In the genomic region with DNA sequence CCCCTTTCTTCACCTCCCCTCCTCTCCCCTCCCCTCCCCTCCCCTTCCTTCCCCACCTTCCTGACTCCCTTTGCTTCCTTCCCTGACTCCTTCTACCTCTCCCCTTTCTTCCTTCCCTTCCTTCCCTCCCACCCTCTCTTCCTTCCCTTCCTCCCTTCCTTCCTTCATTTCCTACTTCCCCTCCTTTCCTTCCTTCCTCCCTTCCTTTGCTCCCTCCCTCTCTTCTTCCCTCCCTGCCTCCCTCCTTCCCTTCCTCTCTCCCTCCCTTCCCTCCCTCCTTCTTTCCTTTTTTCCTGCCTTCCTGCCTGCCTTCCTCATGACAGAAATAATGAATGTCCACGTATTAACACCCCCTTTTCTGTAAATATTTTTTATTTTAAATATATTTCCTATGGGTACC, we compare ENCODE assay signal across 19 cellular contexts.
DNase-seq lines count a peak whose midpoint lies in the region; ATAC-seq and TF ChIP-seq lines count a peak whose summit lies in the region.
"Had no signal": no experiment of that assay in that cellular context is flagged by ENCODE, and none has a peak within 500 bp of the region (broad histone marks: within the 10 kb centered on the region; RNA-seq: fewer than 3 reads in every experiment).

No MANE protein-coding gene starts in this region.

- no peak overlapping the region for H2BK12ac ChIP-seq in H9 (ENCODE audit: insufficient read length, low read depth, low read length)
- H2BK12ac ChIP-seq in trophoblast cell (ENCODE audit: low read length), result peak overlapping the region; percentile 36

- intact Hi-C loops in IMR-90 (cut with micrococcal nuclease), result no loop called here

- CTCF ChIA-PET in IMR-90 (lab: Yijun Ruan, JAX), result no interaction called here

- H3T11ph ChIP-seq in H9 (ENCODE audit: low read length), result no peak overlapping the region

- POLR2A ChIA-PET in IMR-90 (lab: Charles Lee; ENCODE audit: unreplicated experiment), result no interaction called here

- H4K12ac ChIP-seq in trophoblast cell (ENCODE audit: low read depth, low read length), result no peak overlapping the region

- no peak overlapping the region for H2AFZ ChIP-seq in H9 (ENCODE audit: low read length)
- H2AFZ ChIP-seq in IMR-90 (replicated peaks; ENCODE audit: low read length, poor library complexity), result no peak overlapping the region
- no peak overlapping the region for H2AFZ ChIP-seq in trophoblast cell (ENCODE audit: insufficient read depth, low read length, poor library complexity)

- no peaks in the 10 kb centered on the region for H3K36me3 Mint-ChIP-seq in H9 (ENCODE audit: insufficient read depth in 1 of 3, low read depth in 3 of 3)

- in situ Hi-C loops in IMR-90 (cut with MboI; ENCODE audit: low sequenced_read_pairs), result no loop called here

- H3K9me3 ChIP-seq in H9 (ENCODE audit: control insufficient read depth, low read depth, low read length) (no peaks in the 10 kb centered on the region), IMR-90 (ENCODE audit: control insufficient read depth, insufficient read depth, low read length) (no peaks in the 10 kb centered on the region), trophoblast cell (ENCODE audit: insufficient read depth, low read depth, low read length) (no peaks in the 10 kb centered on the region)
- H3K9me3 ChIP-seq: A549; BLaER1 treated with 17β-estradiol and CSF1 and Interleukin-3, amounts not matched to agents 10 nM and 100 nM; Caco-2 had no signal

- H3K79me2 ChIP-seq in H9 (ENCODE audit: insufficient read depth, low read length), result no peaks in the 10 kb centered on the region
- no peaks in the 10 kb centered on the region for H3K79me2 ChIP-seq in trophoblast cell (ENCODE audit: control insufficient read depth, insufficient read depth, low read length, poor library complexity)

- H3K14ac ChIP-seq in H9 (ENCODE audit: insufficient read depth, low read length) (no peak overlapping the region), IMR-90 (replicated peaks; ENCODE audit: low read depth, low read length) (no peak overlapping the region), trophoblast cell (ENCODE audit: low read length) (no peak overlapping the region)

- dilution Hi-C loops in IMR-90 (cut with HindIII; ENCODE audit: low sequenced_read_pairs, unreplicated experiment), result no loop called here

- ATAC-seq in IMR-90 (ENCODE audit: low read depth) (no peak), HG03469 (IDR thresholded peaks at IDR 0.05; ENCODE audit: unreplicated experiment) (no peak)
- ATAC-seq: A549; CD8-positive, alpha-beta T cell had no signal

- H3K4me1 ChIP-seq in H9 (ENCODE audit: insufficient read depth, low read length) (no peaks in the 10 kb centered on the region; the same call in 1 of the 2 replicates), IMR-90 (ENCODE audit: control insufficient read depth, insufficient read depth, low read length) (peaks cover 3% of the 10 kb centered on the region; the same call in 1 of the 2 replicates), trophoblast cell (ENCODE audit: control insufficient read depth in 1 of 2, insufficient read depth in 2 of 2, low read length in 2 of 2) (no peaks in the 10 kb centered on the region)
- H3K4me1 ChIP-seq: A549; BLaER1 treated with 17β-estradiol and CSF1 and Interleukin-3, amounts not matched to agents 10 nM and 100 nM; Caco-2 had no signal

- H4K20me1 ChIP-seq in H9 (ENCODE audit: control insufficient read depth, insufficient read depth, insufficient read length) (no peaks in the 10 kb centered on the region), IMR-90 (ENCODE audit: insufficient read depth, low read length) (no peaks in the 10 kb centered on the region)
- H4K20me1 ChIP-seq: BLaER1 treated with 17β-estradiol and CSF1 and Interleukin-3, amounts not matched to agents 10 nM and 100 nM had no signal

- no peak overlapping the region for H2BK120ac ChIP-seq in H9 (ENCODE audit: low read depth, low read length, poor library complexity, severe bottlenecking)
- no peak overlapping the region for H2BK120ac ChIP-seq in IMR-90 (ENCODE audit: low read depth, low read length)
- no peak overlapping the region for H2BK120ac ChIP-seq in trophoblast cell (ENCODE audit: insufficient read depth, low read length, poor library complexity)

- H3K9me1 ChIP-seq in IMR-90 (ENCODE audit: insufficient read depth, low read length), result no peaks in the 10 kb centered on the region

- no peaks in the 10 kb centered on the region for H3K27me3 Mint-ChIP-seq in H9 (ENCODE audit: low read depth)
- H3K27me3 Mint-ChIP-seq: B cell; CD4-positive, alpha-beta T cell had no signal

- H3K27ac Mint-ChIP-seq in H9, result no peak overlapping the region
- H3K27ac Mint-ChIP-seq: B cell; CD4-positive, alpha-beta T cell; CD8-positive, alpha-beta T cell had no signal

- WGBS in H9 (ENCODE audit: extremely low coverage, insufficient read length, low lambda C conversion rate), result no CpG with 5 or more reads among the region's 1 CpG
- no CpG with 5 or more reads among the region's 1 CpG for WGBS in IMR-90 (ENCODE audit: extremely low coverage in 2 of 2, insufficient read length in 1 of 2), 2 experiments
- WGBS in trophoblast cell (ENCODE audit: extremely low coverage, insufficient coverage, insufficient read length), result no CpG with 5 or more reads among the region's 1 CpG

- H3K27me3 ChIP-seq in H9 (ENCODE audit: insufficient read depth, low read length) (no peaks in the 10 kb centered on the region), IMR-90 (ENCODE audit: control insufficient read depth, insufficient read depth, low read length) (no peaks in the 10 kb centered on the region), trophoblast cell (ENCODE audit: insufficient read depth, low read length) (no peaks in the 10 kb centered on the region)
- H3K27me3 ChIP-seq: BLaER1 treated with 17β-estradiol and CSF1 and Interleukin-3, amounts not matched to agents 10 nM and 100 nM had no signal

- peak; percentile 9 for DNase-seq in NCI-H82 (lab: John Stamatoyannopoulos, UW)
- no peak for DNase-seq in NCI-H82 treated with DMSO at 0.1 percent for 48 hours (lab: John Stamatoyannopoulos, UW; ENCODE audit: unreplicated experiment)
- no peak for DNase-seq in H9
- no peak for DNase-seq in IMR-90
- DNase-seq in trophoblast cell, result no peak
- DNase-seq in NCI-H1417 treated with DMSO at 0.1 percent for 48 hours (lab: John Stamatoyannopoulos, UW), result no peak
- DNase-seq: AML-193; Caco-2; Calu3; CD4-positive, alpha-beta T cell; CD8-positive, alpha-beta T cell; DMS79 treated with DMSO at 0.1 percent for 48 hours; GF-D8 had no signal

- TF ChIP-seq POLR2A in IMR-90 (IDR thresholded peaks at IDR 0.05; ENCODE audit: low read depth, low read length), result no peak

- H3K18ac ChIP-seq in H9 (ENCODE audit: insufficient read length, low read depth, low read length) (no peak overlapping the region), IMR-90 (ENCODE audit: low read depth, low read length) (no peak overlapping the region), trophoblast cell (ENCODE audit: low read length) (no peak overlapping the region)

- H3K4me3 ChIP-seq in IMR-90 (ENCODE audit: insufficient read depth, low read depth, low read length) (no peak overlapping the region), trophoblast cell (ENCODE audit: low read depth, low read length) (no peak overlapping the region)
- H3K4me3 ChIP-seq: A549; BLaER1 treated with 17β-estradiol and CSF1 and Interleukin-3, amounts not matched to agents 10 nM and 100 nM had no signal

- H4K5ac ChIP-seq in H9 (ENCODE audit: insufficient read length, low read depth, low read length) (peak overlapping the region; percentile 83), IMR-90 (ENCODE audit: low read depth, low read length) (no peak overlapping the region)

- H3K4me2 ChIP-seq in H9 (ENCODE audit: insufficient read depth, insufficient read length, low read length) (no peak overlapping the region), IMR-90 (ENCODE audit: low read depth, low read length) (no peak overlapping the region), trophoblast cell (ENCODE audit: low read length) (no peak overlapping the region)
- H3K4me2 ChIP-seq: A549; BLaER1 treated with 17β-estradiol and CSF1 and Interleukin-3, amounts not matched to agents 10 nM and 100 nM had no signal

- no TSS peak for BruUV-seq in IMR-90 (replicated peaks; lab: Mats Ljungman, UMichigan)

- H2AK5ac ChIP-seq in H9 (ENCODE audit: insufficient read length, low read length) (no peak overlapping the region), IMR-90 (ENCODE audit: low read depth, low read length) (peak overlapping the region; percentile 65), trophoblast cell (ENCODE audit: low read length) (no peak overlapping the region)

- no peak overlapping the region for H3K4ac ChIP-seq in H9 (ENCODE audit: low read depth, low read length)
- no peak overlapping the region for H3K4ac ChIP-seq in IMR-90 (ENCODE audit: low read depth, low read length)
- H3K4ac ChIP-seq in trophoblast cell (ENCODE audit: low read depth, low read length), result no peak overlapping the region

- H3K9ac ChIP-seq in H9 (ENCODE audit: extremely low read depth, insufficient read length, low read length) (no peak overlapping the region), IMR-90 (ENCODE audit: low read depth, low read length) (no peak overlapping the region), trophoblast cell (ENCODE audit: low read length) (no peak overlapping the region)
- H3K9ac ChIP-seq: BLaER1 treated with 17β-estradiol and CSF1 and Interleukin-3, amounts not matched to agents 10 nM and 100 nM had no signal

- no peaks in the 10 kb centered on the region for H3K23me2 ChIP-seq in H9 (ENCODE audit: insufficient read length, low read depth, low read length, poor library complexity, severe bottlenecking)

- no peak overlapping the region for H2BK20ac ChIP-seq in H9 (ENCODE audit: low read depth, low read length, poor library complexity, severe bottlenecking)
- H2BK20ac ChIP-seq in IMR-90 (ENCODE audit: low read depth, low read length), result no peak overlapping the region

- H4K91ac ChIP-seq in H9 (ENCODE audit: insufficient read length, low read depth, low read length), result no peak overlapping the region
- H4K91ac ChIP-seq in IMR-90 (ENCODE audit: insufficient read depth, low read depth, low read length), result no peak overlapping the region
- peak overlapping the region; percentile 5 for H4K91ac ChIP-seq in trophoblast cell (ENCODE audit: low read depth, low read length)

- H2BK15ac ChIP-seq in H9 (ENCODE audit: low read depth, low read length), result no peak overlapping the region
- no peak overlapping the region for H2BK15ac ChIP-seq in IMR-90 (ENCODE audit: low read depth, low read length)

- H3K36me3 ChIP-seq in IMR-90 (ENCODE audit: control insufficient read depth, insufficient read depth, low read length) (no peaks in the 10 kb centered on the region), trophoblast cell (ENCODE audit: control insufficient read depth in 1 of 2, insufficient read depth in 2 of 2, low read length in 2 of 2) (no peaks in the 10 kb centered on the region)

- H3K9me3 Mint-ChIP-seq in H9, result no peaks in the 10 kb centered on the region
- H3K9me3 Mint-ChIP-seq: CD4-positive, alpha-beta T cell; CD8-positive, alpha-beta T cell had no signal

- no peak for TF ChIP-seq RAD21 in IMR-90 (IDR thresholded peaks at IDR 0.05; ENCODE audit: low read length)

- H3K56ac ChIP-seq in H9 (ENCODE audit: insufficient read length, low read depth, low read length) (no peak overlapping the region), IMR-90 (ENCODE audit: extremely low read depth, insufficient read depth, low read length) (no peak overlapping the region)

- H3K27ac ChIP-seq in H9 (ENCODE audit: insufficient read length, low read depth, low read length) (no peak overlapping the region), IMR-90 (ENCODE audit: insufficient read depth, low read length) (no peak overlapping the region), trophoblast cell (ENCODE audit: low read depth, low read length) (no peak overlapping the region)
- H3K27ac ChIP-seq: 22Rv1; A549; BLaER1 treated with 17β-estradiol and CSF1 and Interleukin-3, amounts not matched to agents 10 nM and 100 nM; C4-2B had no signal

- TF ChIP-seq CTCF in H9 (conservative IDR thresholded peaks at IDR 0.05) (no peak), IMR-90 (conservative IDR thresholded peaks at IDR 0.05; ENCODE audit: low read depth, low read length) (no peak)

- no peak overlapping the region for H3K4me3 Mint-ChIP-seq in H9
- H3K4me3 Mint-ChIP-seq: B cell; CD4-positive, alpha-beta T cell; CD8-positive, alpha-beta T cell had no signal

- H2BK5ac ChIP-seq in H9 (ENCODE audit: insufficient read length, low read length) (no peak overlapping the region), IMR-90 (ENCODE audit: low read depth, low read length, poor library complexity, severe bottlenecking) (no peak overlapping the region), trophoblast cell (ENCODE audit: low read depth, low read length, poor library complexity) (no peak overlapping the region)

- H4K8ac ChIP-seq in H9 (replicated peaks; ENCODE audit: insufficient read length, low read depth, low read length) (no peak overlapping the region), IMR-90 (ENCODE audit: low read depth in 2 of 2, low read length in 2 of 2) (no peak overlapping the region), trophoblast cell (ENCODE audit: low read depth, low read length) (peak overlapping the region; percentile 65)

- H3K23ac ChIP-seq in H9 (ENCODE audit: insufficient read length, low read depth, low read length) (no peak overlapping the region), IMR-90 (ENCODE audit: low read depth, low read length) (no peak overlapping the region), trophoblast cell (ENCODE audit: low read length) (no peak overlapping the region)

- H3K79me1 ChIP-seq in H9 (ENCODE audit: insufficient read depth, low read depth, low read length, poor library complexity, severe bottlenecking) (no peaks in the 10 kb centered on the region), IMR-90 (ENCODE audit: low read depth in 1 of 2, low read length in 2 of 2) (no peaks in the 10 kb centered on the region; a peak in 1 of 4 replicates), trophoblast cell (ENCODE audit: low read length) (no peaks in the 10 kb centered on the region)

- H2AK9ac ChIP-seq in IMR-90 (replicated peaks; ENCODE audit: low read depth, low read length, poor library complexity), result no peak overlapping the region

- peaks cover 5 to 8% of the 10 kb centered on the region in 2 experiments for H3K4me1 Mint-ChIP-seq in H9
- H3K4me1 Mint-ChIP-seq: B cell had no signal
